1 cellular context compared by ENCODE assay signal in genomic region chr11:111527279-111527678, GRCh38.
TF ChIP-seq lines count a peak whose summit lies in the region.

No MANE protein-coding gene starts in this region.

TF ChIP-seq in IMR-90, 13 proteins besides CTCF, POLR2A, EP300 and RAD21:
- no peak for TF ChIP-seq USF2 (IDR thresholded peaks at IDR 0.05; ENCODE audit: low read depth, low read length)
- no peak for TF ChIP-seq CEBPB (IDR thresholded peaks at IDR 0.05; ENCODE audit: low read depth, low read length)
- TF ChIP-seq MAFK (IDR thresholded peaks at IDR 0.05; ENCODE audit: low read depth, low read length) = peak; percentile 84
- no peak for TF ChIP-seq MXI1 (IDR thresholded peaks at IDR 0.05; ENCODE audit: borderline replicate concordance, low read depth, low read length)
